ENCODE assay signal across 14 cellular contexts in genomic region chr21:14263879-14264278, GRCh38. TPM values are rescaled to one million over a fixed set of nuclear protein-coding genes. Genes with fewer than 3 reads are reported as not detected.
DNase-seq lines count a peak whose midpoint lies in the region; ATAC-seq and TF ChIP-seq lines count a peak whose summit lies in the region.
"Had no signal": no experiment of that assay in that cellular context is flagged by ENCODE, and none has a peak within 500 bp of the region (broad histone marks: within the 10 kb centered on the region; RNA-seq: fewer than 3 reads in every experiment).

No MANE protein-coding gene starts in this region.

- peak overlapping the region; percentile 32 for H3K27ac Mint-ChIP-seq in activated T-helper 17 cell treated with anti-CD3 and anti-CD28 coated beads, Interleukin-2, amount 50 U/mL, for 72 hours
- H3K27ac Mint-ChIP-seq: CD4-positive, alpha-beta T cell; H9 had no signal

- ATAC-seq in activated T-helper 17 cell treated with anti-CD3 and anti-CD28 coated beads, Interleukin-2, amount 50 U/mL, for 72 hours (replicated peaks): no peak
- no peak for ATAC-seq in HG03108 (IDR thresholded peaks at IDR 0.05; ENCODE audit: unreplicated experiment)

- no peaks in the 10 kb centered on the region for H3K4me1 Mint-ChIP-seq in activated T-helper 17 cell treated with anti-CD3 and anti-CD28 coated beads, Interleukin-2, amount 50 U/mL, for 72 hours
- H3K4me1 Mint-ChIP-seq: H9 had no signal

- H3K4me3 ChIP-seq in HEK293 (ENCODE audit: low read depth, low read length): no peak overlapping the region

- H3K4me1 ChIP-seq in HEK293 (ENCODE audit: control insufficient read depth, insufficient read depth, low read length): peaks cover 7% of the 10 kb centered on the region

- H3K9me3 Mint-ChIP-seq in activated T-helper 17 cell treated with anti-CD3 and anti-CD28 coated beads, Interleukin-2, amount 50 U/mL, for 72 hours: no peaks in the 10 kb centered on the region
- H3K9me3 Mint-ChIP-seq: CD4-positive, alpha-beta T cell had no signal

- DNase-seq in HT-29 (ENCODE audit: low spot score): peak; percentile 4
- DNase-seq in NCI-H1436 treated with DMSO at 0.1 percent for 48 hours (lab: John Stamatoyannopoulos, UW): no peak
- DNase-seq in T-helper 2 cell: no peak
- DNase-seq: AML-193; Caco-2; CD4-positive, alpha-beta T cell; H9; IMR-90 had no signal

- POLR2A ChIA-PET in HEK293 (lab: Yijun Ruan, JAX): no interaction called here

- H3K27ac ChIP-seq in HEK293 (ENCODE audit: extremely low read depth, low read depth, low read length): no peak overlapping the region
- H3K27ac ChIP-seq: C4-2B, HL-60 had no signal

- no peak overlapping the region for H3K4me3 Mint-ChIP-seq in activated T-helper 17 cell treated with anti-CD3 and anti-CD28 coated beads, Interleukin-2, amount 50 U/mL, for 72 hours
- H3K4me3 Mint-ChIP-seq: CD4-positive, alpha-beta T cell; H9 had no signal

- H3K36me3 Mint-ChIP-seq in activated T-helper 17 cell treated with anti-CD3 and anti-CD28 coated beads, Interleukin-2, amount 50 U/mL, for 72 hours (ENCODE audit: low read depth): no peaks in the 10 kb centered on the region

- no peak for TF ChIP-seq CTCF in HEK293 (tag by site-specific recombination; IDR thresholded peaks at IDR 0.05)

- H3K9me3 ChIP-seq in HEK293 (ENCODE audit: control insufficient read depth, insufficient read depth, low read depth, low read length): no peaks in the 10 kb centered on the region
- H3K9me3 ChIP-seq: Caco-2 had no signal

- CTCF ChIA-PET in HEK293 (lab: Yijun Ruan, JAX): interaction anchor here (0.6 kb wide), 2 partner anchors 62 to 1065 kb away, joined by 3 read pairs; no protein-coding TSS in a partner anchor

- H3K27me3 Mint-ChIP-seq in activated T-helper 17 cell treated with anti-CD3 and anti-CD28 coated beads, Interleukin-2, amount 50 U/mL, for 72 hours: peaks cover 9% of the 10 kb centered on the region

- H3K36me3 ChIP-seq in HEK293 (ENCODE audit: control insufficient read depth in 2 of 2, insufficient read depth in 1 of 2, low read length in 2 of 2): no peaks in the 10 kb centered on the region

TF ChIP-seq in HEK293, 187 proteins besides CTCF, POLR2A, EP300 and RAD21:
- no peak for TF ChIP-seq ZNF155 (tag by site-specific recombination; IDR thresholded peaks at IDR 0.05)
- TF ChIP-seq, protein P1, sequence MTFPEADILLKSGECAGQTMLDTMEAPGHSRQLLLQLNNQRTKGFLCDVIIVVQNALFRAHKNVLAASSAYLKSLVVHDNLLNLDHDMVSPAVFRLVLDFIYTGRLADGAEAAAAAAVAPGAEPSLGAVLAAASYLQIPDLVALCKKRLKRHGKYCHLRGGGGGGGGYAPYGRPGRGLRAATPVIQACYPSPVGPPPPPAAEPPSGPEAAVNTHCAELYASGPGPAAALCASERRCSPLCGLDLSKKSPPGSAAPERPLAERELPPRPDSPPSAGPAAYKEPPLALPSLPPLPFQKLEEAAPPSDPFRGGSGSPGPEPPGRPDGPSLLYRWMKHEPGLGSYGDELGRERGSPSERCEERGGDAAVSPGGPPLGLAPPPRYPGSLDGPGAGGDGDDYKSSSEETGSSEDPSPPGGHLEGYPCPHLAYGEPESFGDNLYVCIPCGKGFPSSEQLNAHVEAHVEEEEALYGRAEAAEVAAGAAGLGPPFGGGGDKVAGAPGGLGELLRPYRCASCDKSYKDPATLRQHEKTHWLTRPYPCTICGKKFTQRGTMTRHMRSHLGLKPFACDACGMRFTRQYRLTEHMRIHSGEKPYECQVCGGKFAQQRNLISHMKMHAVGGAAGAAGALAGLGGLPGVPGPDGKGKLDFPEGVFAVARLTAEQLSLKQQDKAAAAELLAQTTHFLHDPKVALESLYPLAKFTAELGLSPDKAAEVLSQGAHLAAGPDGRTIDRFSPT (tag by site-specific recombination; IDR thresholded peaks at IDR 0.05): no peak
- TF ChIP-seq BCL6B (tag by site-specific recombination; IDR thresholded peaks at IDR 0.05): no peak
- TF ChIP-seq OSR2 (tag by site-specific recombination; IDR thresholded peaks at IDR 0.05): no peak
- peak; percentile 12; the same call in 1 of the 2 replicates for TF ChIP-seq ZFP37 (tag by site-specific recombination; IDR thresholded peaks at IDR 0.05)
- TF ChIP-seq ZNF521 (tag by site-specific recombination; IDR thresholded peaks at IDR 0.05): no peak
TF ChIP-seq in HEK293: peak in this region for 1.

RNA-seq across cellular contexts. Expression of gene RBM11, which starts 47.9 kb away (rescaled TPM):
- total RNA-seq in HT-29 (2014; rRNA removed; shearing (Covaris generic)): not detected in 2 replicates
- 1 to 10 TPM; 2.8 to 2.9 TPM for total RNA-seq in activated T-helper 17 cell treated with anti-CD3 and anti-CD28 coated beads, Interleukin-2, amount 50 U/mL, for 72 hours

RNA-seq across cellular contexts. Expression of gene LIPI, which starts 53.1 kb away (rescaled TPM):
- not detected in 2 replicates for total RNA-seq in HT-29 (2014; rRNA removed; shearing (Covaris generic))
- total RNA-seq in activated T-helper 17 cell treated with anti-CD3 and anti-CD28 coated beads, Interleukin-2, amount 50 U/mL, for 72 hours: not detected
- total RNA-seq: Caco-2; CD4-positive, alpha-beta T cell; H1; H9; IMR-90 had no signal
